ENCODE assay signal across 17 cellular contexts in the genomic region with DNA sequence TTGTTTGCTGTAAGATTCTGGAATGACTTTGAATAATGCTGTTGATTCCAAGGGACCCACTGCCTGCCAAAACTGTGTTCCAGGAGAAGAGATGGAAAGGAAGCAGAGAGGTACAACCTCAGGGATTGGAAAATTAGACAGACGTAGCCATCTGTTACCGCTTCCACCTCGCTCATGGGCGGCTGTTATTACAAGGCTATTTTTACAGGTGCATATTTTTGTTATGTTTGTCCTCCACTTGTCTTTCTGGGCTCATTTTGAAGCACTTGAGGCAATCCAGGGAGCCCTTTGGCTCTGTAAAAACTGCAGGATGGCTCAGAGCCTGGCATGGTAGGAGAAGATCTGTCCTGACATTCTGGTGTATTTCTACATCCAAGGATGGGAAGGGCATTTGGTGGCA.
"Had no signal": no experiment of that assay in that cellular context is flagged by ENCODE, and none has a peak within 500 bp of the region (broad histone marks: within the 10 kb centered on the region; RNA-seq: fewer than 3 reads in every experiment).

No MANE protein-coding gene starts in this region.

- ATAC-seq: T-cell had no signal

- DNase-seq: KBM-7, MV-4-11, NCI-H1048, NCI-H1105, NCI-H1436 treated with DMSO at 0.1 percent for 48 hours, NCI-H1694, NCI-H187 treated with DMSO at 0.1 percent for 48 hours, NCI-H2029 treated with DMSO at 0.1 percent for 48 hours, NCI-H226, NCI-H510A treated with DMSO at 0.1 percent for 48 hours, NCI-H526, NCI-H82, Right ventricle myocardium superior, RPMI8226, SIG-M5, SW 1271, T-cell had no signal
